Comparison of ENCODE assay signal across 26 cellular contexts in genomic region chr5:96112123-96112670, GRCh38.
DNase-seq lines count a peak whose midpoint lies in the region; TF ChIP-seq lines count a peak whose summit lies in the region.
"Had no signal": no experiment of that assay in that cellular context is flagged by ENCODE, and none has a peak within 500 bp of the region (broad histone marks: within the 10 kb centered on the region; RNA-seq: fewer than 3 reads in every experiment).

No MANE protein-coding gene starts in this region.

- H3K4me2 ChIP-seq in Loucy (ENCODE audit: low read depth, low read length, poor library complexity, severe bottlenecking): no peak overlapping the region

- H3K9me3 Mint-ChIP-seq in endodermal cell: peaks cover 9% of the 10 kb centered on the region
- H3K9me3 Mint-ChIP-seq: activated CD4-positive, alpha-beta memory T cell treated with anti-CD3 and anti-CD28 coated beads for 36 hours; natural killer cell; stimulated activated effector memory CD8-positive, alpha-beta T cell treated with anti-CD3 and anti-CD28 coated beads, Interleukin-12 subunit alpha, Interleukin-12 subunit beta, amount 100 ng/mL, for 72 hours; T-helper 1 cell treated with Interleukin-12 subunit alpha and Interleukin-12 subunit beta and Interleukin-4 antibody, amounts not matched to agents 30 μg/mL and 1 μg/mL, for 36 hours; type B pancreatic cell had no signal

- peak; percentile 3 for DNase-seq in NCI-H2227 treated with DMSO at 0.1 percent for 48 hours (lab: John Stamatoyannopoulos, UW)
- no peak for DNase-seq in NCI-H2227 (lab: John Stamatoyannopoulos, UW; ENCODE audit: unreplicated experiment)
- no peak for DNase-seq in endodermal cell
- no peak for DNase-seq in stomach
- no peak for DNase-seq in tibial artery
- DNase-seq in cardiac septum (ENCODE audit: low spot score): no peak
- DNase-seq in NCI-H1092 treated with DMSO at 0.1 percent for 48 hours (lab: John Stamatoyannopoulos, UW): no peak
- DNase-seq: activated CD4-positive, alpha-beta memory T cell treated with anti-CD3 and anti-CD28 coated beads for 36 hours; activated CD4-positive, CD25-positive, alpha-beta regulatory T cell treated with anti-CD3 and anti-CD28 coated beads, Interleukin-2, amount 50 U/mL, for 72 hours; activated T-cell treated with anti-CD3 and anti-CD28 coated beads, Interleukin-2, amount 50 U/mL, for 72 hours; body of pancreas; Calu3; cerebellar nuclear complex; DND-41; lower lobe of right lung; MG63; natural killer cell; NCI-H2029; NCI-H345; stimulated activated CD4-positive, alpha-beta T cell treated with anti-CD3 and anti-CD28 coated beads, Interleukin-15, amount 100 ng/mL, for 24 hours; substantia nigra had no signal

- H3K9me3 ChIP-seq in Loucy (ENCODE audit: insufficient read depth, low read depth, low read length) (no peaks in the 10 kb centered on the region), endodermal cell (ENCODE audit: control insufficient read depth, low read length) (peaks cover 4% of the 10 kb centered on the region), stomach (no peaks in the 10 kb centered on the region), tibial artery (no peaks in the 10 kb centered on the region)
- H3K9me3 ChIP-seq: body of pancreas, gastroesophageal sphincter, lower lobe of right lung had no signal

- H3K9ac ChIP-seq in Loucy (ENCODE audit: low read depth, low read length, poor library complexity, severe bottlenecking) (no peak overlapping the region), endodermal cell (ENCODE audit: extremely low read depth, low read length, poor library complexity, severe bottlenecking) (no peak overlapping the region)

- peaks cover 17% of the 10 kb centered on the region for H3K4me1 Mint-ChIP-seq in endodermal cell
- H3K4me1 Mint-ChIP-seq: natural killer cell had no signal

- intact Hi-C loops in stomach (cut with DNase I; ENCODE audit: low total_unique reads): no loop called here
- intact Hi-C loops in tibial artery (cut with DNase I; ENCODE audit: low total_unique reads): no loop called here
- intact Hi-C loops in cardiac septum (cut with DNase I): no loop called here

- H3K4me1 ChIP-seq in Loucy (ENCODE audit: insufficient read depth, low read length, poor library complexity, severe bottlenecking) (peaks cover 8% of the 10 kb centered on the region), endodermal cell (ENCODE audit: control insufficient read depth, insufficient read depth, low read length) (no peaks in the 10 kb centered on the region), stomach (peaks cover 0 to 59% (median 52%) of the 10 kb centered on the region in 4 donors), tibial artery (peaks cover 0 to 19% (median 9%) of the 10 kb centered on the region in 4 donors)
- H3K4me1 ChIP-seq: lower lobe of right lung had no signal

- no peak overlapping the region for H3K4me3 Mint-ChIP-seq in endodermal cell
- H3K4me3 Mint-ChIP-seq: activated CD4-positive, alpha-beta memory T cell treated with anti-CD3 and anti-CD28 coated beads for 36 hours; activated T-cell treated with anti-CD3 and anti-CD28 coated beads, Interleukin-2, amount 50 U/mL, for 72 hours; natural killer cell; stimulated activated effector memory CD8-positive, alpha-beta T cell treated with anti-CD3 and anti-CD28 coated beads, Interleukin-12 subunit alpha, Interleukin-12 subunit beta, amount 100 ng/mL, for 72 hours; T-helper 1 cell treated with Interleukin-12 subunit alpha and Interleukin-12 subunit beta and Interleukin-4 antibody, amounts not matched to agents 30 μg/mL and 1 μg/mL, for 36 hours; type B pancreatic cell had no signal

- H3K4me3 ChIP-seq in Loucy (ENCODE audit: low read length, poor library complexity, severe bottlenecking) (no peak overlapping the region), endodermal cell (ENCODE audit: low read length) (no peak overlapping the region), stomach (no peak overlapping the region), tibial artery (no peak overlapping the region)
- H3K4me3 ChIP-seq: body of pancreas, gastroesophageal sphincter, lower lobe of right lung, MG63 had no signal

- no peak for TF ChIP-seq EP300 in stomach (IDR thresholded peaks at IDR 0.05)

- H3K27ac Mint-ChIP-seq in endodermal cell: no peak overlapping the region
- H3K27ac Mint-ChIP-seq: activated CD4-positive, alpha-beta memory T cell treated with anti-CD3 and anti-CD28 coated beads for 36 hours; activated T-cell treated with anti-CD3 and anti-CD28 coated beads, Interleukin-2, amount 50 U/mL, for 72 hours; natural killer cell; stimulated activated effector memory CD8-positive, alpha-beta T cell treated with anti-CD3 and anti-CD28 coated beads, Interleukin-12 subunit alpha, Interleukin-12 subunit beta, amount 100 ng/mL, for 72 hours; T-helper 1 cell treated with Interleukin-12 subunit alpha and Interleukin-12 subunit beta and Interleukin-4 antibody, amounts not matched to agents 30 μg/mL and 1 μg/mL, for 36 hours; type B pancreatic cell had no signal

- TF ChIP-seq CTCF in Loucy (conservative IDR thresholded peaks at IDR 0.05; ENCODE audit: low read length) (peak; percentile 34; the same call in 1 of the 2 replicates), endodermal cell (conservative IDR thresholded peaks at IDR 0.05) (peak; percentile 57), stomach (IDR thresholded peaks at IDR 0.05) (no peak), tibial artery (IDR thresholded peaks at IDR 0.05) (no peak)

- no peaks in the 10 kb centered on the region for H3K36me3 Mint-ChIP-seq in endodermal cell (ENCODE audit: low read depth)
- H3K36me3 Mint-ChIP-seq: activated CD4-positive, alpha-beta memory T cell treated with anti-CD3 and anti-CD28 coated beads for 36 hours; natural killer cell; stimulated activated effector memory CD8-positive, alpha-beta T cell treated with anti-CD3 and anti-CD28 coated beads, Interleukin-12 subunit alpha, Interleukin-12 subunit beta, amount 100 ng/mL, for 72 hours; type B pancreatic cell had no signal

- TF ChIP-seq POLR2A in stomach (IDR thresholded peaks at IDR 0.05): no peak

- H3K27ac ChIP-seq in endodermal cell (ENCODE audit: low read depth, low read length): no peak overlapping the region
- H3K27ac ChIP-seq in stomach: peak overlapping the region in 3 of 5 donors; percentile 66 to 81 (median 76)
- H3K27ac ChIP-seq in tibial artery: no peak overlapping the region
- H3K27ac ChIP-seq: lower lobe of right lung had no signal

- no peaks in the 10 kb centered on the region for H3K79me2 ChIP-seq in Loucy (ENCODE audit: insufficient read depth, low read length)

- H3K27me3 ChIP-seq in Loucy (ENCODE audit: insufficient read depth, low read length, poor library complexity, severe bottlenecking) (no peaks in the 10 kb centered on the region), endodermal cell (ENCODE audit: control insufficient read depth, insufficient read depth, low read length, poor library complexity, severe bottlenecking) (no peaks in the 10 kb centered on the region), stomach (no peaks in the 10 kb centered on the region), tibial artery (no peaks in the 10 kb centered on the region)
- H3K27me3 ChIP-seq: body of pancreas, gastroesophageal sphincter, MG63 had no signal

- H3K27me3 Mint-ChIP-seq in endodermal cell (ENCODE audit: insufficient read depth): no peaks in the 10 kb centered on the region
- H3K27me3 Mint-ChIP-seq: type B pancreatic cell had no signal

- H3F3A ChIP-seq in Loucy (ENCODE audit: low read depth): no peaks in the 10 kb centered on the region

- no peaks in the 10 kb centered on the region for H4K20me1 ChIP-seq in Loucy (ENCODE audit: insufficient read depth, low read length, poor library complexity, severe bottlenecking)

- H3K36me3 ChIP-seq in Loucy (ENCODE audit: insufficient read depth, low read length) (no peaks in the 10 kb centered on the region), endodermal cell (ENCODE audit: control insufficient read depth, insufficient read depth, low read length) (no peaks in the 10 kb centered on the region), stomach (no peaks in the 10 kb centered on the region), tibial artery (no peaks in the 10 kb centered on the region)
- H3K36me3 ChIP-seq: gastroesophageal sphincter, lower lobe of right lung, MG63 had no signal

- H3K9me2 ChIP-seq in Loucy (replicated peaks; ENCODE audit: low read depth, low read length): no peaks in the 10 kb centered on the region

- WGBS in endodermal cell (ENCODE audit: insufficient coverage in 1 of 2, insufficient read length in 1 of 2), 2 experiments: 86 to 100% methylated on average over 1 of the region's 1 CpG
- 66 to 96% (median 86%) methylated on average over 1 of the region's 1 CpG for WGBS in stomach, 5 donors

- no peak overlapping the region for H2AFZ ChIP-seq in Loucy (ENCODE audit: low read length)

Comparison
In these comparisons a context has a peak if more than half of its experiments do, and no peak if none do; other contexts are left out.
1. CTCF ChIP-seq: peak in Loucy (single experiment) and endodermal cell (single experiment); none in stomach (0 of 7) and tibial artery (0 of 2).
2. H3K27ac ChIP-seq: peak in stomach (3 of 5); none in endodermal cell (single experiment) and tibial artery (0 of 2).